In genomic region chr15:58583171-58583908, GRCh38 we compare ENCODE assay signal across 19 cellular contexts.
"Had no signal": no experiment of that assay in that cellular context is flagged by ENCODE, and none has a peak within 500 bp of the region (broad histone marks: within the 10 kb centered on the region; RNA-seq: fewer than 3 reads in every experiment).

No MANE protein-coding gene starts in this region.

- FAIRE-seq: bronchial epithelial cell, urothelium cell line had no signal

- H3K27ac ChIP-seq: tibial artery had no signal

- H3K4me3 ChIP-seq: tibial artery had no signal

- H3K4me3 Mint-ChIP-seq: activated CD4-positive, alpha-beta T cell treated with anti-CD3 and anti-CD28 coated beads, Interleukin-2, amount 10 ng/mL, durations not matched to agents 7 days and 5 days; activated naive CD8-positive, alpha-beta T cell; activated T-helper 1 cell treated with anti-CD3 and anti-CD28 coated beads, Interleukin-12 subunit alpha, Interleukin-12 subunit beta, Interleukin-2, Interleukin-4 antibody, amounts not matched to agents 30 ng/mL and 10 ng/mL and 1 ng/mL, durations not matched to agents 14 hours and 24 hours and 36 hours; effector memory CD8-positive, alpha-beta T cell; nephron progenitor cell; T-cell had no signal

- H3K36me3 ChIP-seq: tibial artery had no signal

- DNase-seq: activated CD4-positive, alpha-beta T cell treated with anti-CD3 and anti-CD28 coated beads, Interleukin-2, amount 10 ng/mL, durations not matched to agents 7 days and 5 days; activated gamma-delta T cell treated with Interleukin-2 at 50 U/mL for 16 hours; effector memory CD8-positive, alpha-beta T cell; glutamatergic neuron; hypothalamus; islet precursor cell; nephron progenitor cell; posterior cingulate gyrus; retina; stimulated activated CD8-positive, alpha-beta memory T cell treated with anti-CD3 and anti-CD28 coated beads, Interleukin-4, amount 100 ng/mL, for 48 hours; stimulated activated naive CD4-positive, alpha-beta T cell treated with Interleukin-2 at 50 U/mL for 16 hours; T-cell; tibial artery had no signal

- H3K27me3 Mint-ChIP-seq: activated naive CD8-positive, alpha-beta T cell had no signal

- H3K27ac Mint-ChIP-seq: activated CD4-positive, alpha-beta T cell treated with anti-CD3 and anti-CD28 coated beads, Interleukin-2, amount 10 ng/mL, durations not matched to agents 7 days and 5 days; activated naive CD8-positive, alpha-beta T cell; activated T-helper 1 cell treated with anti-CD3 and anti-CD28 coated beads, Interleukin-12 subunit alpha, Interleukin-12 subunit beta, Interleukin-2, Interleukin-4 antibody, amounts not matched to agents 30 ng/mL and 10 ng/mL and 1 ng/mL, durations not matched to agents 14 hours and 24 hours and 36 hours; effector memory CD8-positive, alpha-beta T cell; nephron progenitor cell; T-cell had no signal

- H3K4me1 ChIP-seq: tibial artery had no signal

- ATAC-seq: activated CD4-positive, CD25-positive, alpha-beta regulatory T cell treated with anti-CD3 and anti-CD28 coated beads, Interleukin-2, amount 50 U/mL, for 24 hours; effector memory CD8-positive, alpha-beta T cell; left lobe of liver; T-cell had no signal
